In genomic region chr16:75007443-75007842, GRCh38 we compare ENCODE assay signal across 9 cellular contexts.
"Had no signal": no experiment of that assay in that cellular context is flagged by ENCODE, and none has a peak within 500 bp of the region (broad histone marks: within the 10 kb centered on the region; RNA-seq: fewer than 3 reads in every experiment).

No MANE protein-coding gene starts in this region.

- H3K27ac ChIP-seq: lower lobe of right lung, pancreas, tibial artery had no signal

- H3K27me3 ChIP-seq: pancreas, tibial artery had no signal

- H3K9me3 ChIP-seq: lower lobe of right lung, pancreas, tibial artery had no signal

- H3K4me3 ChIP-seq: lower lobe of right lung, pancreas, tibial artery had no signal

- ATAC-seq: activated CD4-positive, alpha-beta T cell treated with anti-CD3 and anti-CD28 coated beads for 36 hours; pancreas had no signal

- H3K36me3 ChIP-seq: lower lobe of right lung, pancreas, tibial artery had no signal

- DNase-seq: activated CD4-positive, alpha-beta memory T cell treated with anti-CD3 and anti-CD28 coated beads, Interleukin-2, amount 10 ng/mL, durations not matched to agents 7 days and 5 days; activated CD4-positive, alpha-beta T cell treated with anti-CD3 and anti-CD28 coated beads for 36 hours; activated naive CD8-positive, alpha-beta T cell treated with anti-CD3 and anti-CD28 coated beads, Interleukin-2, amount 10 ng/mL, durations not matched to agents 7 days and 5 days; anterior cingulate cortex; endodermal cell; lower lobe of right lung; pancreas; stimulated activated CD4-positive, alpha-beta T cell treated with anti-CD3 and anti-CD28 coated beads, Interleukin-4, amount 100 ng/mL, for 24 hours; tibial artery had no signal
